ENCODE assay signal across 19 cellular contexts in genomic region chr19:15240539-15240938, GRCh38. TPM values are rescaled to one million over a fixed set of nuclear protein-coding genes. Genes with fewer than 3 reads are reported as not detected.
DNase-seq lines count a peak whose midpoint lies in the region; ATAC-seq, FAIRE-seq and TF ChIP-seq lines count a peak whose summit lies in the region.
"Had no signal": no experiment of that assay in that cellular context is flagged by ENCODE, and none has a peak within 500 bp of the region (broad histone marks: within the 10 kb centered on the region; RNA-seq: fewer than 3 reads in every experiment).

No MANE protein-coding gene starts in this region.

- peaks cover 20% of the 10 kb centered on the region for H3K4me1 Mint-ChIP-seq in stimulated activated effector memory CD8-positive, alpha-beta T cell treated with anti-CD3 and anti-CD28 coated beads, Interleukin-12 subunit alpha, Interleukin-12 subunit beta, amount 100 ng/mL, for 72 hours

- peak overlapping the region; percentile 64 for H3K27ac Mint-ChIP-seq in stimulated activated effector memory CD8-positive, alpha-beta T cell treated with anti-CD3 and anti-CD28 coated beads, Interleukin-12 subunit alpha, Interleukin-12 subunit beta, amount 100 ng/mL, for 72 hours
- H3K27ac Mint-ChIP-seq: CD4-positive, alpha-beta T cell had no signal

- H3K4me1 ChIP-seq in H1 (replicated peaks in 1 of 4; ENCODE audit: control insufficient read depth in 3 of 4, insufficient read depth in 4 of 4, low read length in 3 of 4): no peaks in the 10 kb centered on the region
- H3K4me1 ChIP-seq: A549 had no signal

- H3K18ac ChIP-seq in H1 (ENCODE audit: extremely low read depth, low read length): no peak overlapping the region

- no peak overlapping the region for H4K8ac ChIP-seq in H1 (ENCODE audit: extremely low read depth, insufficient read depth, low read length)

- H2AFZ ChIP-seq in H1 (ENCODE audit: low read length): no peak overlapping the region
- H2AFZ ChIP-seq: GM23248 had no signal

- H2BK5ac ChIP-seq in H1 (ENCODE audit: low read depth, low read length): no peak overlapping the region

- CTCF ChIA-PET in RWPE1 (lab: Yijun Ruan, JAX) (no interaction called here), H1 (lab: Charles Lee; ENCODE audit: partially characterized antibody) (interaction anchor here (0.8 to 8.9 kb wide), 4 partner anchors 9 to 109 kb away, joined by 3 to 81 read pairs (median 3); partner anchors contain the start of gene EPHX3)

- H3K9me3 Mint-ChIP-seq in stimulated activated effector memory CD8-positive, alpha-beta T cell treated with anti-CD3 and anti-CD28 coated beads, Interleukin-12 subunit alpha, Interleukin-12 subunit beta, amount 100 ng/mL, for 72 hours: no peaks in the 10 kb centered on the region
- H3K9me3 Mint-ChIP-seq: CD4-positive, alpha-beta T cell; IgD-negative memory B cell had no signal

- POLR2A ChIA-PET in RWPE1 (lab: Yijun Ruan, JAX; ENCODE audit: low non-redundant PET) (no interaction called here), H1 (lab: Charles Lee; ENCODE audit: partially characterized antibody) (interaction anchor here (0.8 to 3.9 kb wide), 7 partner anchors 9 to 179 kb away, joined by 3 to 21 read pairs (median 4); partner anchors contain the start of genes AKAP8 and AKAP8L)

- H3K27ac ChIP-seq in RWPE1 (peak overlapping the region; percentile 44), H1 (ENCODE audit: low read depth, low read length) (no peak overlapping the region)
- H3K27ac ChIP-seq: A549; BLaER1 treated with 17β-estradiol and CSF1 and Interleukin-3, amounts not matched to agents 10 nM and 100 nM; GM23248; KMS-11 had no signal

- H2BK15ac ChIP-seq in H1 (ENCODE audit: low read length): no peak overlapping the region

- TF ChIP-seq POLR2A in H1 (IDR thresholded peaks at IDR 0.05; ENCODE audit: control extremely low read depth in 1 of 2, low read depth in 2 of 2, low read length in 2 of 2): no peak

- ATAC-seq in stimulated activated effector memory CD8-positive, alpha-beta T cell treated with anti-CD3 and anti-CD28 coated beads, Interleukin-12 subunit alpha, Interleukin-12 subunit beta, amount 100 ng/mL, for 72 hours: no peak
- ATAC-seq: A549 had no signal

- in situ Hi-C loops in G401 (cut with HindIII; ENCODE audit: low sequenced_read_pairs) (no loop called here), ACHN (cut with HindIII; ENCODE audit: low pct_ligation_motif_present, low pct_unique_long_range_greater_than_20kb, low sequenced_read_pairs) (no loop called here)

- no peaks in the 10 kb centered on the region for H3K27me3 ChIP-seq in H1 (replicated peaks in 1 of 4; ENCODE audit: control insufficient read depth in 3 of 4, extremely low read depth in 1 of 4, insufficient read depth in 3 of 4, low read length in 3 of 4)
- H3K27me3 ChIP-seq: BLaER1 treated with 17β-estradiol and CSF1 and Interleukin-3, amounts not matched to agents 10 nM and 100 nM had no signal

- FAIRE-seq in H1 (lab: Jason Lieb, UNC): no peak
- FAIRE-seq: A549, D721Med had no signal

- no peak overlapping the region for H4K91ac ChIP-seq in H1 (replicated peaks; ENCODE audit: insufficient read length, low read length)

- H3K36me3 Mint-ChIP-seq in stimulated activated effector memory CD8-positive, alpha-beta T cell treated with anti-CD3 and anti-CD28 coated beads, Interleukin-12 subunit alpha, Interleukin-12 subunit beta, amount 100 ng/mL, for 72 hours: peaks cover 94% of the 10 kb centered on the region

- no peak overlapping the region for H2BK120ac ChIP-seq in H1 (replicated peaks; ENCODE audit: low read depth, low read length)

- H3K9me3 ChIP-seq in H1 (ENCODE audit: insufficient read depth in 2 of 2, low read depth in 1 of 2, low read length in 1 of 2): no peaks in the 10 kb centered on the region
- H3K9me3 ChIP-seq: A549; BLaER1 treated with 17β-estradiol and CSF1 and Interleukin-3, amounts not matched to agents 10 nM and 100 nM had no signal

- no peak overlapping the region for H3K4ac ChIP-seq in H1 (replicated peaks; ENCODE audit: insufficient read length, low read depth, low read length)

- H3K4me2 ChIP-seq in H1 (ENCODE audit: insufficient read depth in 1 of 2, low read depth in 2 of 2, low read length in 2 of 2): no peak overlapping the region
- H3K4me2 ChIP-seq: A549; BLaER1 treated with 17β-estradiol and CSF1 and Interleukin-3, amounts not matched to agents 10 nM and 100 nM; KMS-11 had no signal

- TF ChIP-seq CTCF in RWPE1 (conservative IDR thresholded peaks at IDR 0.05; ENCODE audit: low read depth): no peak
- TF ChIP-seq CTCF in H1 (IDR thresholded peaks at IDR 0.05; ENCODE audit: control extremely low read depth in 1 of 3, insufficient read depth in 1 of 3, low read depth in 1 of 3, low read length in 3 of 3): no peak

- peaks cover 30 to 60% (median 49%) of the 10 kb centered on the region in 4 experiments for H3K36me3 ChIP-seq in H1 (ENCODE audit: control insufficient read depth in 2 of 4, insufficient read depth in 4 of 4, low read length in 3 of 4)

- TF ChIP-seq EP300 in H1 (IDR thresholded peaks at IDR 0.05; ENCODE audit: borderline replicate concordance in 1 of 2, low read depth in 2 of 2, low read length in 2 of 2): no peak

- WGBS in H1 (ENCODE audit: extremely low coverage in 1 of 2, insufficient coverage in 1 of 2, insufficient read length in 1 of 2, insufficient replicate concordance in 2 of 2, low coverage in 1 of 2, low lambda C conversion rate in 2 of 2, missing lambda C conversion rate in 1 of 2), 2 experiments: 91% methylated on average over 7 of the region's 9 CpGs; no CpG with 5 or more reads in 1 of the 2 experiments

- H3K14ac ChIP-seq in H1 (ENCODE audit: insufficient read length): no peak overlapping the region

- DNase-seq in G401 (ENCODE audit: low spot score) (peak; percentile 32), RWPE1 (ENCODE audit: low spot score) (no peak), H1 (ENCODE audit: low read depth in 1 of 2, low spot score in 2 of 2) (no peak), ACHN (no peak), C1 segment of cervical spinal cord (lab: John Stamatoyannopoulos, UW) (no peak), anterior cingulate cortex (lab: John Stamatoyannopoulos, UW) (no peak)
- no peak for DNase-seq in stimulated activated effector memory CD8-positive, alpha-beta T cell treated with anti-CD3 and anti-CD28 coated beads, Interleukin-12 subunit alpha, Interleukin-12 subunit beta, amount 100 ng/mL, for 72 hours (ENCODE audit: low spot score in 2 of 2)
- DNase-seq: CD4-positive, alpha-beta T cell; DMS153; DND-41; GF-D8; H7 had no signal

- H3K9ac ChIP-seq in H1 (replicated peaks in 1 of 4; ENCODE audit: extremely low read depth in 1 of 4, low read depth in 3 of 4, low read length in 3 of 4): no peak overlapping the region
- H3K9ac ChIP-seq: BLaER1 treated with 17β-estradiol and CSF1 and Interleukin-3, amounts not matched to agents 10 nM and 100 nM; GM23248; KMS-11 had no signal

- H3K23ac ChIP-seq in H1 (ENCODE audit: insufficient read length): no peak overlapping the region

- peaks cover 4% of the 10 kb centered on the region for H3K79me1 ChIP-seq in H1 (ENCODE audit: low read depth, low read length)

- no peak overlapping the region for H2BK12ac ChIP-seq in H1 (ENCODE audit: low read depth, low read length)

- H3K23me2 ChIP-seq in H1 (ENCODE audit: low read depth, low read length): no peaks in the 10 kb centered on the region

- peaks cover 9 to 28% of the 10 kb centered on the region in 2 experiments for H4K20me1 ChIP-seq in H1 (replicated peaks in 1 of 2; ENCODE audit: control insufficient read depth in 1 of 2, insufficient read depth in 2 of 2, low read length in 2 of 2)

- H3K4me3 Mint-ChIP-seq in stimulated activated effector memory CD8-positive, alpha-beta T cell treated with anti-CD3 and anti-CD28 coated beads, Interleukin-12 subunit alpha, Interleukin-12 subunit beta, amount 100 ng/mL, for 72 hours: no peak overlapping the region
- H3K4me3 Mint-ChIP-seq: CD4-positive, alpha-beta T cell; IgD-negative memory B cell had no signal

- H3K4me3 ChIP-seq in H1 (ENCODE audit: extremely low read depth in 1 of 4, insufficient read depth in 2 of 4, low read depth in 3 of 4, low read length in 4 of 4): no peak overlapping the region
- H3K4me3 ChIP-seq: A549; BLaER1 treated with 17β-estradiol and CSF1 and Interleukin-3, amounts not matched to agents 10 nM and 100 nM; GM23248 had no signal

- H2AK5ac ChIP-seq in H1 (ENCODE audit: low read depth, low read length): no peak overlapping the region

- TF ChIP-seq RAD21 in H1 (IDR thresholded peaks at IDR 0.05 in 1 of 2, conservative IDR thresholded peaks at IDR 0.05 in 1 of 2; ENCODE audit: low read depth in 2 of 2, low read length in 2 of 2): no peak

- 0 out of 2 replicates have a peak overlapping the region, but pooled peaks have one; percentile 48 for H2BK20ac ChIP-seq in H1 (ENCODE audit: low read length)

- H3K56ac ChIP-seq in H1 (replicated peaks; ENCODE audit: insufficient read length, low read depth, low read length): no peak overlapping the region

- no peak overlapping the region for H4K5ac ChIP-seq in H1 (ENCODE audit: insufficient read length, low read depth, low read length)

- H3K79me2 ChIP-seq in H1 (ENCODE audit: control insufficient read depth in 1 of 2, insufficient read depth in 2 of 2, low read length in 2 of 2): no peaks in the 10 kb centered on the region

TF ChIP-seq in H1, 55 proteins besides CTCF, POLR2A, EP300 and RAD21 (continues in another document):
- TF ChIP-seq JUN (IDR thresholded peaks at IDR 0.05; ENCODE audit: low read depth, low read length): no peak

RNA-seq across cellular contexts. Expression of gene EPHX3, which starts 8.3 kb away (rescaled TPM):
- total RNA-seq in G401 (2014; rRNA removed; shearing (Covaris generic)): not detected in 2 replicates
- 30.2 and 30.9 TPM in 2 replicates for total RNA-seq in H1 (2021; fragmentation: NEBNext Ultra II Directional; extraction: Animal tissue kit (Norgen Biotek cat#: 25700))
- polyA plus RNA-seq in H1 (2011; rRNA removed): 47.6 and 67.5 TPM in 2 replicates
- polyA plus RNA-seq in H1 (2011; cell fraction: cytosol; rRNA removed): 24.1 TPM
- polyA plus RNA-seq in H1 (2011; cell fraction: nucleus; rRNA removed): 51.8 TPM
- 25.8 to 35.8 TPM (median 34.5 TPM) in 4 replicates for polyA plus RNA-seq in H1 (2012, experiment 1 of 2)
- polyA plus RNA-seq in H1 (2012, experiment 2 of 2): 44.5 TPM
- polyA plus RNA-seq in H1 (2013, experiment 1 of 2): 39.3 TPM
- 42.0 TPM for polyA plus RNA-seq in H1 (2013, experiment 2 of 2)
- 25.4 and 38.4 TPM in 2 replicates for polyA minus RNA-seq in H1 (2011; rRNA and poly(A)+ RNA removed)
- 11.8 TPM for polyA minus RNA-seq in H1 (2011; cell fraction: cytosol; rRNA and poly(A)+ RNA removed)
- 14.0 TPM for polyA minus RNA-seq in H1 (2011; cell fraction: nucleus; rRNA and poly(A)+ RNA removed)
- total RNA-seq: CD4-positive, alpha-beta T cell; GM23248; HT-29 had no signal
- polyA plus RNA-seq: GM23248, IgD-negative memory B cell had no signal

RNA-seq across cellular contexts. Expression of gene NOTCH3, which starts 39.7 kb away (rescaled TPM):
- 13.5 and 16.4 TPM in 2 replicates for total RNA-seq in G401 (2014; rRNA removed; shearing (Covaris generic))
- total RNA-seq in H1 (2021; fragmentation: NEBNext Ultra II Directional; extraction: Animal tissue kit (Norgen Biotek cat#: 25700)): 107 and 111 TPM in 2 replicates
- polyA plus RNA-seq in H1 (2011; rRNA removed): 37.5 and 65.9 TPM in 2 replicates
- 27.5 TPM for polyA plus RNA-seq in H1 (2011; cell fraction: cytosol; rRNA removed)
- 90.3 TPM for polyA plus RNA-seq in H1 (2011; cell fraction: nucleus; rRNA removed)
- polyA plus RNA-seq in H1 (2012, experiment 1 of 2): 38.0 to 79.1 TPM (median 69.0 TPM) in 4 replicates
- 38.3 TPM for polyA plus RNA-seq in H1 (2012, experiment 2 of 2)
- polyA plus RNA-seq in H1 (2013, experiment 1 of 2): 77.9 TPM
- 64.5 TPM for polyA plus RNA-seq in H1 (2013, experiment 2 of 2)
- polyA minus RNA-seq in H1 (2011; rRNA and poly(A)+ RNA removed): 117 and 119 TPM in 2 replicates
- 145 TPM for polyA minus RNA-seq in H1 (2011; cell fraction: cytosol; rRNA and poly(A)+ RNA removed)
- 87.8 TPM for polyA minus RNA-seq in H1 (2011; cell fraction: nucleus; rRNA and poly(A)+ RNA removed)
- total RNA-seq: CD4-positive, alpha-beta T cell had no signal
- polyA plus RNA-seq: IgD-negative memory B cell had no signal

Comparison
In these comparisons a context has a peak if more than half of its experiments do, and no peak if none do; other contexts are left out.
1. RNA of gene EPHX3, which starts 8.3 kb away (total RNA-seq): 30.2 to 30.9 TPM in H1; not detected in G401; every median in the first group is over 10 times any median in the second.